Comparison of ENCODE assay signal across 12 cellular contexts in genomic region chr17:65078441-65079160, GRCh38. TPM values are rescaled to one million over a fixed set of nuclear protein-coding genes. Genes with fewer than 3 reads are reported as not detected.
A peak's percentile ranks its signal among the peaks of the same experiment; 100 is the strongest.
DNase-seq lines count a peak whose midpoint lies in the region; ATAC-seq and TF ChIP-seq lines count a peak whose summit lies in the region.
"Had no signal": no experiment of that assay in that cellular context is flagged by ENCODE, and none has a peak within 500 bp of the region (broad histone marks: within the 10 kb centered on the region; RNA-seq: fewer than 3 reads in every experiment).

No MANE protein-coding gene starts in this region.

- H3K9me3 ChIP-seq in left lung = no peaks in the 10 kb centered on the region
- H3K9me3 ChIP-seq: ascending aorta had no signal

- H3K4me3 ChIP-seq in left lung = no peak overlapping the region
- H3K4me3 ChIP-seq: ascending aorta had no signal

- H3K27me3 ChIP-seq in left lung = no peaks in the 10 kb centered on the region
- H3K27me3 ChIP-seq: ascending aorta had no signal

- intact Hi-C loops in Right ventricle myocardium superior (cut with DNase I) = no loop called here
- intact Hi-C loops in cardiac septum (cut with DNase I) = no loop called here
- intact Hi-C loops in left lung (cut with DNase I) = no loop called here

- peak; percentile 56 for ATAC-seq in Right ventricle myocardium superior (ENCODE audit: poor library complexity)
- ATAC-seq in left lung = peak; percentile 47
- no peak for ATAC-seq in GM18858 (IDR thresholded peaks at IDR 0.05; ENCODE audit: unreplicated experiment)

- H3K36me3 ChIP-seq in left lung = no peaks in the 10 kb centered on the region
- H3K36me3 ChIP-seq: ascending aorta had no signal

- H3K4me1 ChIP-seq in left lung = peaks cover 3 to 4% of the 10 kb centered on the region in 2 donors
- H3K4me1 ChIP-seq: ascending aorta had no signal

- no peak for TF ChIP-seq CTCF in left lung (IDR thresholded peaks at IDR 0.05)

- no peak overlapping the region for H3K27ac ChIP-seq in left lung
- H3K27ac ChIP-seq: ascending aorta, HL-60 had no signal

- no peak for DNase-seq in Right ventricle myocardium superior
- DNase-seq in cardiac septum (ENCODE audit: low spot score) = no peak
- peak; percentile 33 for DNase-seq in dermis blood vessel endothelial cell
- DNase-seq in left lung = no peak
- DNase-seq in stimulated activated CD4-positive, alpha-beta T cell treated with anti-CD3 and anti-CD28 coated beads, Interleukin-1b, Interleukin-23, amount 100 ng/mL, for 48 hours = no peak
- no peak for DNase-seq in NCI-H345 (lab: John Stamatoyannopoulos, UW)
- DNase-seq in NK-92 (lab: John Stamatoyannopoulos, UW; ENCODE audit: unreplicated experiment) = no peak
- DNase-seq: NCI-H1105 treated with DMSO at 0.1 percent for 48 hours, T-helper 1 cell had no signal

RNA-seq across cellular contexts. Expression of gene GNA13, which starts 22.1 kb away (rescaled TPM):
- 21.1 TPM for total RNA-seq in Right ventricle myocardium superior
- 19.0 TPM for total RNA-seq in cardiac septum
- total RNA-seq in dermis blood vessel endothelial cell = 73.2 and 94.7 TPM in 2 replicates
- 10 to 100 TPM; 41.5 to 55.0 TPM for total RNA-seq in left lung

RNA-seq across cellular contexts. Expression of gene RGS9, which starts 58.6 kb away (rescaled TPM):
- total RNA-seq in Right ventricle myocardium superior (2.4 TPM), cardiac septum (0.38 TPM), dermis blood vessel endothelial cell (0.19 and 1.2 TPM in 2 replicates), left lung (1 to 10 TPM; 4.0 to 6.4 TPM)
